Comparison of ENCODE assay signal across 2 cellular contexts in genomic region chr1:194104247-194104844, GRCh38.
TF ChIP-seq lines count a peak whose summit lies in the region.

No MANE protein-coding gene starts in this region.

TF ChIP-seq in SK-N-SH treated with all-trans-retinoic acid at 6 μM for 48 hours, 23 proteins besides CTCF, POLR2A, EP300 and RAD21 (continued from another document):
- TF ChIP-seq PPARA (CRISPR knock-in tag; IDR thresholded peaks at IDR 0.05; ENCODE audit: borderline replicate concordance), result no peak
- no peak for TF ChIP-seq ISL1 (CRISPR knock-in tag; IDR thresholded peaks at IDR 0.05)
- TF ChIP-seq RARB (CRISPR knock-in tag; IDR thresholded peaks at IDR 0.05), result no peak
- TF ChIP-seq ZFP30 (CRISPR knock-in tag; IDR thresholded peaks at IDR 0.05), result no peak
- no peak for TF ChIP-seq CSDC2 (CRISPR knock-in tag; IDR thresholded peaks at IDR 0.05)
- no peak for TF ChIP-seq ZNF70 (CRISPR knock-in tag; IDR thresholded peaks at IDR 0.05)
- no peak for TF ChIP-seq SNAI2 (CRISPR knock-in tag; IDR thresholded peaks at IDR 0.05)

TF ChIP-seq in SK-N-SH, 30 proteins besides CTCF, POLR2A, EP300 and RAD21 (continued from another document):
- TF ChIP-seq REST (IDR thresholded peaks at IDR 0.05; ENCODE audit: low read depth, low read length) (no peak), FOXJ3 (CRISPR knock-in tag; IDR thresholded peaks at IDR 0.05) (no peak), TAF1 (IDR thresholded peaks at IDR 0.05; ENCODE audit: borderline replicate concordance, low read depth, low read length) (no peak), JUND (IDR thresholded peaks at IDR 0.05) (no peak), MAX (IDR thresholded peaks at IDR 0.05; ENCODE audit: low read depth) (no peak), ELF1 (IDR thresholded peaks at IDR 0.05) (no peak), YY1 (IDR thresholded peaks at IDR 0.05; ENCODE audit: low read depth) (no peak)
